Comparison of ENCODE assay signal across 20 cellular contexts in the genomic region with DNA sequence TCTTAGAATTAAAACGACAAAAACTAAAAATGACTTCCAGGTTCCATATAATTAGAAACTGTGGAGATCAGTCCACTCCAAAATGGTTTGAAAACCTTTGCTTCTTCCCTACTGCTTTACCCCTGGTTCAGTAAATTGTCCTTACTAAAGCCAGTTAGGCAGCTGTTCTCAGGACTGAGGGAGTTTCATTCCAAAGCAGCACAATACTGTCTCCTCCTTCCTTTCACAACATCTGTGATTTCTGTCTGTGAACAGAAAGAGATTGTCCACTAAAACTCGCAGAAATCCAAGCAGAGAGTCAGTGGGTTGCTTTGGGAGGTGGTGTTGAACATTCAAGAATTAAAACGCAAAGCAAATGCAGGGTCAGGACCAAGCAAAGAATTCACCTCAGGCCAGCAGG.
A peak's percentile ranks its signal among the peaks of the same experiment; 100 is the strongest.
DNase-seq lines count a peak whose midpoint lies in the region; ATAC-seq and TF ChIP-seq lines count a peak whose summit lies in the region.
"Had no signal": no experiment of that assay in that cellular context is flagged by ENCODE, and none has a peak within 500 bp of the region (broad histone marks: within the 10 kb centered on the region; RNA-seq: fewer than 3 reads in every experiment).

No MANE protein-coding gene starts in this region.

- no peak for ATAC-seq in GM21737 (IDR thresholded peaks at IDR 0.05; ENCODE audit: unreplicated experiment)
- ATAC-seq: SK-N-SH treated with all-trans-retinoic acid at 6 μM for 48 hours had no signal

- H3K4me3 ChIP-seq in skeletal muscle satellite cell (ENCODE audit: low read length) (no peak overlapping the region), Peyer's patch (no peak overlapping the region)
- H3K4me3 ChIP-seq: BLaER1, right atrium auricular region, thoracic aorta had no signal

- H3K4me1 ChIP-seq in skeletal muscle satellite cell (ENCODE audit: control insufficient read depth, insufficient read depth, low read length) (peaks cover 46% of the 10 kb centered on the region), Peyer's patch (peaks cover 0 to 5% (median 0%) of the 10 kb centered on the region in 4 donors)
- H3K4me1 ChIP-seq: BLaER1 had no signal

- H3K27ac ChIP-seq in caudate nucleus (ENCODE audit: low read depth, low read length) (peak overlapping the region; percentile 96), layer of hippocampus (ENCODE audit: low read depth, low read length) (peak overlapping the region; percentile 91), Peyer's patch (no peak overlapping the region)
- H3K27ac ChIP-seq: BLaER1, KMS-11, right atrium auricular region had no signal

- no peaks in the 10 kb centered on the region for H3K27me3 ChIP-seq in layer of hippocampus (ENCODE audit: control insufficient read depth, insufficient read depth, low read length)
- H3K27me3 ChIP-seq in skeletal muscle satellite cell (ENCODE audit: control insufficient read depth, insufficient read depth, low read length), result no peaks in the 10 kb centered on the region
- H3K27me3 ChIP-seq in Peyer's patch, result no peaks in the 10 kb centered on the region
- H3K27me3 ChIP-seq: BLaER1, right atrium auricular region had no signal

- DNase-seq in NCI-H82 treated with DMSO at 0.1 percent for 48 hours (lab: John Stamatoyannopoulos, UW; ENCODE audit: unreplicated experiment) (peak; percentile 81), caudate nucleus (lab: John Stamatoyannopoulos, UW) (peak in 1 of 61 donors; percentile 7), SIG-M5 treated with dmso at 0.1 percent for 504 hours (lab: John Stamatoyannopoulos, UW; ENCODE audit: unreplicated experiment) (no peak), Peyer's patch (no peak), DMS153 (lab: John Stamatoyannopoulos, UW) (no peak)
- DNase-seq: activated CD4-positive, alpha-beta memory T cell treated with anti-CD3 and anti-CD28 coated beads for 36 hours; activated naive CD8-positive, alpha-beta T cell treated with anti-CD3 and anti-CD28 coated beads for 36 hours; activated T-cell treated with anti-CD3 and anti-CD28 coated beads, Interleukin-2, amount 50 U/mL, for 48 hours; cerebellar nuclear complex; naive B cell; NCI-H345; stimulated activated CD4-positive, alpha-beta T cell treated with anti-CD3 and anti-CD28 coated beads, Interleukin-2, amount 100 ng/mL, for 24 hours had no signal

- no peaks in the 10 kb centered on the region for H3K36me3 ChIP-seq in skeletal muscle satellite cell (ENCODE audit: insufficient read depth, low read length)
- no peaks in the 10 kb centered on the region for H3K36me3 ChIP-seq in Peyer's patch
- H3K36me3 ChIP-seq: BLaER1, right atrium auricular region, thoracic aorta had no signal

- H3K9me3 ChIP-seq in skeletal muscle satellite cell (replicated peaks; ENCODE audit: low read length), result no peaks in the 10 kb centered on the region
- no peaks in the 10 kb centered on the region for H3K9me3 ChIP-seq in Peyer's patch
- H3K9me3 ChIP-seq: BLaER1, right atrium auricular region, thoracic aorta had no signal

- H3K4me2 ChIP-seq in skeletal muscle satellite cell (ENCODE audit: low read length), result peak overlapping the region; percentile 13
- H3K4me2 ChIP-seq: BLaER1, KMS-11 had no signal

- TF ChIP-seq CTCF in Peyer's patch (IDR thresholded peaks at IDR 0.05), result no peak

- TF ChIP-seq POLR2A in Peyer's patch (IDR thresholded peaks at IDR 0.05), result no peak

- H3K9ac ChIP-seq in skeletal muscle satellite cell (ENCODE audit: low read depth, low read length), result peak overlapping the region; percentile 27
- H3K9ac ChIP-seq: BLaER1, KMS-11 had no signal

Comparison
In these comparisons a context has a peak if more than half of its experiments do, and no peak if none do; other contexts are left out.
1. H3K27ac ChIP-seq: peak in caudate nucleus (single experiment) and layer of hippocampus (single experiment); none in Peyer's patch (0 of 4).